ENCODE assay signal across 8 cellular contexts in the genomic region with DNA sequence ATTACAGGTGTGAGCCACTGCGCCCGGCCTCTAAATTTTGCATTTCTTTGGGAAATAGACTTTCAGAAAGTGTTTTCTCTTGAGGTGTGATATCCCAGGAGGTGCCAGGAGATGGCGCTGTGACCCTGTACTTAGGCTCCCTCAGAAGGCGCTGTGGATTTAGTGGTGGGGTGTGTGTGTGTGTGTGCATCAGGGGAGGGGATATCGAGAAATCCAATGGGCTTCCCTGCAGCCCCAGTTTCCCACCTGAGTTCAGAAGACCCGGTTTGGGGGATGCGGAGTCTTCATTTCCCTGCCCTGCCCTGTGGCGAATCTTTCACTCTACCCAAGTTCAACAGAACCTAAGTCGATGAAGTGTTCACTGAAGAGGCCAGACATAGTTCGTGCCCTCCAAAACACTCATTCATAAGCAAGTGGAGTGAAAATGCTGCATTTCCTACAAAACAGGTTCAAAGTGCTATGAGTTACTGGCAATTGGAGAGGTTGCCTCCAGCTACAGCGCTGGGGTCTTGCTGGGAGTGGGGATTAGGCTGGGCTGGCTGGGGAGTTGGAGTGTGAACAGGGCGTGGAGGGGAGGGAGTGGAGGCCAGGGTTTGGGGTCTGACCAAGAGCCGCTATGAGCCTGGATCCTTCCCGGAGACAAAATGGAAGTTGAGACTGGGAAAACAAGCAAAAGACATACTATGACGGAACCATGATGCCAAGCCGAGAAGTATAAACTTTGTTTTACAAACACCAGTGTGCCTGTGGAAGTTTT. TPM values are rescaled to one million over a fixed set of nuclear protein-coding genes. Genes with fewer than 3 reads are reported as not detected.
DNase-seq lines count a peak whose midpoint lies in the region; ATAC-seq and TF ChIP-seq lines count a peak whose summit lies in the region.

No MANE protein-coding gene starts in this region.

- H2BK5ac ChIP-seq in neuronal stem cell (ENCODE audit: low read length), result no peak overlapping the region

- H3K9ac ChIP-seq in OCI-LY3 (ENCODE audit: low read length), result no peak overlapping the region
- H3K9ac ChIP-seq in fibroblast of lung (ENCODE audit: insufficient read depth, low read length), result no peak overlapping the region
- peak overlapping the region; percentile 36 for H3K9ac ChIP-seq in neuronal stem cell (ENCODE audit: low read depth, low read length, poor library complexity)

- intact Hi-C loops in CD8-positive, alpha-beta T cell (cut with DNase I, micrococcal nuclease), result loop anchor here (1.0 to 10.0 kb wide), 6 partner anchors 23 to 300 kb away; no protein-coding TSS in a partner anchor
- intact Hi-C loops in thyroid gland (cut with DNase I), result no loop called here

- no peaks in the 10 kb centered on the region for H3K4me1 ChIP-seq in CD8-positive, alpha-beta T cell (ENCODE audit: insufficient read depth, low read length)
- H3K4me1 ChIP-seq in OCI-LY3 (ENCODE audit: low read length), result no peaks in the 10 kb centered on the region
- no peaks in the 10 kb centered on the region for H3K4me1 ChIP-seq in fibroblast of lung (ENCODE audit: control insufficient read depth, extremely low read depth, insufficient read depth, low read length)
- peaks cover 0 to 5% of the 10 kb centered on the region in 2 donors for H3K4me1 ChIP-seq in neuronal stem cell (ENCODE audit: control insufficient read depth in 2 of 2, insufficient read depth in 1 of 2, low read depth in 1 of 2, low read length in 2 of 2)
- H3K4me1 ChIP-seq in thyroid gland, result no peaks in the 10 kb centered on the region

- TF ChIP-seq CTCF in CD8-positive, alpha-beta T cell (IDR thresholded peaks at IDR 0.05), result peak; percentile 80
- TF ChIP-seq CTCF in OCI-LY3 (IDR thresholded peaks at IDR 0.05; ENCODE audit: low read depth, low read length) (peak; percentile 77), fibroblast of lung (conservative IDR thresholded peaks at IDR 0.05 in 1 of 2, IDR thresholded peaks at IDR 0.05 in 1 of 2; ENCODE audit: low read depth in 1 of 2, low read length in 2 of 2) (peak; percentile 77 to 82), thyroid gland (IDR thresholded peaks at IDR 0.05) (peak; percentile 10 to 70 (median 42))

- no peak overlapping the region for H2BK120ac ChIP-seq in neuronal stem cell (ENCODE audit: low read depth, low read length)

- H3K36me3 Mint-ChIP-seq in CD8-positive, alpha-beta T cell, result no peaks in the 10 kb centered on the region

- no peaks in the 10 kb centered on the region for H3K79me1 ChIP-seq in neuronal stem cell (ENCODE audit: low read depth, low read length)

- no peak overlapping the region for H2BK15ac ChIP-seq in neuronal stem cell (ENCODE audit: low read length)

- DNase-seq in CD8-positive, alpha-beta T cell, result peak; percentile 36 to 72 (median 68)
- DNase-seq in activated T-cell treated with anti-CD3 and anti-CD28 coated beads for 24 hours (ENCODE audit: low read depth), result peak; percentile 50
- DNase-seq in fibroblast of lung (ENCODE audit: low read depth in 2 of 2), result peak; percentile 54 to 62
- peak; percentile 73 for DNase-seq in neuronal stem cell (ENCODE audit: low spot score)
- DNase-seq in thyroid gland, result peak; percentile 41 to 50

- H4K8ac ChIP-seq in neuronal stem cell (ENCODE audit: low read depth, low read length), result no peak overlapping the region

- POLR2A ChIA-PET in CD8-positive, alpha-beta T cell (lab: Charles Lee), result no interaction called here

- no peak overlapping the region for H3K4me3 Mint-ChIP-seq in CD8-positive, alpha-beta T cell

- no peaks in the 10 kb centered on the region for H3K9me3 Mint-ChIP-seq in CD8-positive, alpha-beta T cell

- no peak overlapping the region for H3K4me3 ChIP-seq in CD8-positive, alpha-beta T cell (ENCODE audit: low read depth, low read length)
- H3K4me3 ChIP-seq in OCI-LY3 (ENCODE audit: low read length) (peak overlapping the region; percentile 65), fibroblast of lung (replicated peaks in 1 of 4; ENCODE audit: control extremely low read depth in 1 of 4, insufficient read depth in 1 of 4, low read depth in 3 of 4, low read length in 4 of 4) (no peak overlapping the region), neuronal stem cell (ENCODE audit: low read length in 2 of 2) (no peak overlapping the region), thyroid gland (replicated peaks in 1 of 3) (no peak overlapping the region)

- H3K27me3 Mint-ChIP-seq in CD8-positive, alpha-beta T cell (ENCODE audit: low read depth), result peaks cover 66% of the 10 kb centered on the region

- H4K91ac ChIP-seq in neuronal stem cell (ENCODE audit: low read depth, low read length, poor library complexity), result no peak overlapping the region

- H4K20me1 ChIP-seq in OCI-LY3 (ENCODE audit: insufficient read depth, low read length) (no peaks in the 10 kb centered on the region), fibroblast of lung (ENCODE audit: control insufficient read depth, extremely low read depth, insufficient read depth, low read length) (no peaks in the 10 kb centered on the region)

- CTCF ChIA-PET in CD8-positive, alpha-beta T cell (lab: Charles Lee), result interaction anchor here (0.6 to 10.8 kb wide), 13 partner anchors 10 to 490 kb away, joined by 3 to 112 read pairs (median 4); no protein-coding TSS in a partner anchor

- H3K36me3 ChIP-seq in CD8-positive, alpha-beta T cell (ENCODE audit: insufficient read depth, low read length), result no peaks in the 10 kb centered on the region
- no peaks in the 10 kb centered on the region for H3K36me3 ChIP-seq in OCI-LY3 (replicated peaks; ENCODE audit: low read depth, low read length)
- H3K36me3 ChIP-seq in fibroblast of lung (ENCODE audit: control insufficient read depth, insufficient read depth, low read length), result no peaks in the 10 kb centered on the region
- no peaks in the 10 kb centered on the region for H3K36me3 ChIP-seq in neuronal stem cell (replicated peaks in 1 of 2; ENCODE audit: control insufficient read depth in 2 of 2, insufficient read depth in 2 of 2, low read length in 2 of 2)
- no peaks in the 10 kb centered on the region for H3K36me3 ChIP-seq in thyroid gland

- H2AFZ ChIP-seq in OCI-LY3 (ENCODE audit: low read depth, low read length), result no peak overlapping the region
- no peak overlapping the region for H2AFZ ChIP-seq in fibroblast of lung (ENCODE audit: low read length)
- no peak overlapping the region for H2AFZ ChIP-seq in neuronal stem cell (ENCODE audit: low read length)

- no peak overlapping the region for H3K14ac ChIP-seq in neuronal stem cell (ENCODE audit: low read length)

- peaks cover 15% of the 10 kb centered on the region for H3K27me3 ChIP-seq in CD8-positive, alpha-beta T cell (ENCODE audit: insufficient read depth, low read length)
- no peaks in the 10 kb centered on the region; the same call in 1 of the 2 replicates for H3K27me3 ChIP-seq in OCI-LY3 (ENCODE audit: low read depth, low read length)
- peaks cover 31% of the 10 kb centered on the region for H3K27me3 ChIP-seq in fibroblast of lung (ENCODE audit: control insufficient read depth, insufficient read depth, low read length)
- H3K27me3 ChIP-seq in neuronal stem cell (ENCODE audit: control insufficient read depth in 3 of 3, insufficient read depth in 3 of 3, low read depth in 1 of 3, low read length in 3 of 3), result peaks cover 17 to 64% (median 50%) of the 10 kb centered on the region in 3 experiments
- peaks cover 4% of the 10 kb centered on the region for H3K27me3 ChIP-seq in thyroid gland

- H3K4me2 ChIP-seq in OCI-LY3 (ENCODE audit: low read length) (peak overlapping the region; percentile 75), fibroblast of lung (ENCODE audit: extremely low read depth, insufficient read depth, low read length) (no peak overlapping the region), neuronal stem cell (ENCODE audit: insufficient read depth, low read length, poor library complexity, severe bottlenecking) (no peak overlapping the region)

- H3K79me2 ChIP-seq in OCI-LY3 (ENCODE audit: low read length), result no peaks in the 10 kb centered on the region
- no peaks in the 10 kb centered on the region for H3K79me2 ChIP-seq in fibroblast of lung (ENCODE audit: control insufficient read depth, insufficient read depth, low read length)

- peaks cover 3% of the 10 kb centered on the region for H3K4me1 Mint-ChIP-seq in CD8-positive, alpha-beta T cell (ENCODE audit: low read depth)

- TF ChIP-seq POLR2A in thyroid gland (IDR thresholded peaks at IDR 0.05), result no peak

- peak overlapping the region; percentile 9 for H3K18ac ChIP-seq in neuronal stem cell (ENCODE audit: low read length)

- H3K27ac ChIP-seq in CD8-positive, alpha-beta T cell (ENCODE audit: low read depth, low read length), result no peak overlapping the region
- no peak overlapping the region for H3K27ac ChIP-seq in OCI-LY3 (ENCODE audit: low read length)
- H3K27ac ChIP-seq in fibroblast of lung (ENCODE audit: insufficient read depth, low read length), result no peak overlapping the region
- no peak overlapping the region for H3K27ac ChIP-seq in neuronal stem cell (replicated peaks; ENCODE audit: low read length)
- no peak overlapping the region for H3K27ac ChIP-seq in thyroid gland

- no peak overlapping the region for H3K4ac ChIP-seq in neuronal stem cell (ENCODE audit: low read length)

- ATAC-seq in CD8-positive, alpha-beta T cell, result peak; percentile 90
- ATAC-seq in HG03432 (IDR thresholded peaks at IDR 0.05; ENCODE audit: unreplicated experiment) (peak; percentile 47), GM21576 (IDR thresholded peaks at IDR 0.05; ENCODE audit: unreplicated experiment) (no peak)

- H3K9me3 ChIP-seq in CD8-positive, alpha-beta T cell (ENCODE audit: low read length), result no peaks in the 10 kb centered on the region
- H3K9me3 ChIP-seq in OCI-LY3 (ENCODE audit: insufficient read depth, low read length) (no peaks in the 10 kb centered on the region), fibroblast of lung (ENCODE audit: control insufficient read depth, insufficient read depth, low read depth, low read length) (no peaks in the 10 kb centered on the region), neuronal stem cell (replicated peaks in 1 of 2; ENCODE audit: control insufficient read depth in 2 of 2, insufficient read depth in 1 of 2, low read depth in 1 of 2, low read length in 2 of 2) (no peaks in the 10 kb centered on the region), thyroid gland (no peaks in the 10 kb centered on the region)

- no CpG with 5 or more reads among the region's 16 CpGs for WGBS in neuronal stem cell (ENCODE audit: extremely low coverage in 2 of 2, insufficient read length in 2 of 2, insufficient replicate concordance in 1 of 2), 2 donors
- 15 to 16% methylated on average over 13 to 16 of the region's 16 CpGs for WGBS in thyroid gland, 2 donors

- peak overlapping the region; percentile 6 for H3K23ac ChIP-seq in neuronal stem cell (ENCODE audit: low read depth, low read length, poor library complexity)

- no peak overlapping the region for H3K27ac Mint-ChIP-seq in CD8-positive, alpha-beta T cell

- H2AK5ac ChIP-seq in neuronal stem cell (ENCODE audit: low read depth, low read length), result no peak overlapping the region

- no peak overlapping the region for H2BK12ac ChIP-seq in neuronal stem cell (ENCODE audit: low read length)

RNA-seq across cellular contexts. Expression of a gene that starts 6.5 kb away (rescaled TPM):
- not detected for total RNA-seq in CD8-positive, alpha-beta T cell
- total RNA-seq in fibroblast of lung, result not detected in 2 replicates
- polyA plus RNA-seq in fibroblast of lung, result not detected in 2 replicates
- not detected in 2 replicates for polyA plus RNA-seq in fibroblast of lung (2012)
- not detected in 2 replicates for polyA minus RNA-seq in fibroblast of lung (ENCODE audit: low replicate concordance)
- polyA plus RNA-seq in neuronal stem cell (2013, experiment 1 of 2), result not detected
- 0.03 TPM for polyA plus RNA-seq in neuronal stem cell (2013, experiment 2 of 2)
- total RNA-seq in thyroid gland, result 1 to 10 TPM in 2 of 4 donors, not detected in 2; 2.7 to 5.1 TPM

RNA-seq across cellular contexts. Expression of a gene that starts 21.5 kb away (rescaled TPM):
- not detected for total RNA-seq in CD8-positive, alpha-beta T cell
- total RNA-seq in fibroblast of lung (0.26 and 0.33 TPM in 2 replicates), thyroid gland (not detected)
- polyA plus RNA-seq in fibroblast of lung, result 0.02 TPM in 1 of 2 replicates, not detected in the other
- polyA plus RNA-seq in fibroblast of lung (2012), result not detected in 2 replicates
- polyA minus RNA-seq in fibroblast of lung (ENCODE audit: low replicate concordance), result not detected in 2 replicates
- not detected for polyA plus RNA-seq in neuronal stem cell (2013, experiment 1 of 2)
- polyA plus RNA-seq in neuronal stem cell (2013, experiment 2 of 2), result not detected

RNA-seq across cellular contexts. Expression of a gene that starts 27.6 kb away (rescaled TPM):
- 1 to 10 TPM; 4.9 to 6.6 TPM for total RNA-seq in CD8-positive, alpha-beta T cell
- total RNA-seq in fibroblast of lung, result not detected in 2 replicates
- polyA plus RNA-seq in fibroblast of lung, result not detected in 2 replicates
- not detected in 2 replicates for polyA plus RNA-seq in fibroblast of lung (2012)
- polyA minus RNA-seq in fibroblast of lung (ENCODE audit: low replicate concordance), result not detected in 2 replicates
- not detected for polyA plus RNA-seq in neuronal stem cell (2013, experiment 1 of 2)
- polyA plus RNA-seq in neuronal stem cell (2013, experiment 2 of 2), result not detected
- under 1 TPM in 1 of 4 donors, not detected in 3; 0.20 TPM for total RNA-seq in thyroid gland
